Comparison of ENCODE assay signal across 22 cellular contexts in the genomic region with DNA sequence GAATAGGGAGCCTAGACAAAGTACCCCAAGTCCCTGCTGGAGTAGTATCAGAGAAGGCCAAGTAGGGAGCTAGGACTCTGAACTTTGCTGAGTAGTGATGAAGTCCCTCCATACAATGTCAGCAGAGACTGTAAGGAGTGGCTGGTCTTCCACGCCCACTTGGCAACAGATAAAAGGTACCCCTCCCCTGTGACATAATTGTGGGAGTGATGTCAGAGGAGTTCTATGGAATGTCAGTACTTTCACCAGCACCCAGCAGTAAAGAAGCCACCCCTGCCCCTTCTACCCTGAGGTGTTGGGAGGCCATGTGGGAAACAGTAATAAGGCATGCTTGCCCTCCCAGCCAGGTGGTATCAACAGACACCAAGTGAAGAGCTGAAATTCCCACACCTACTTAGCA.
"Had no signal": no experiment of that assay in that cellular context is flagged by ENCODE, and none has a peak within 500 bp of the region (broad histone marks: within the 10 kb centered on the region; RNA-seq: fewer than 3 reads in every experiment).

No MANE protein-coding gene starts in this region.

- H3K4me3 ChIP-seq: gastrocnemius medialis, mucosa of descending colon had no signal

- FAIRE-seq: endometrium, islet of Langerhans, TTC549 had no signal

- H3K27me3 ChIP-seq: gastrocnemius medialis had no signal

- H3K36me3 ChIP-seq: gastrocnemius medialis had no signal

- H3K27ac ChIP-seq: gastrocnemius medialis, parathyroid adenoma had no signal

- DNase-seq: activated CD4-positive, alpha-beta T cell treated with anti-CD3 and anti-CD28 coated beads for 36 hours; activated CD4-positive, alpha-beta T cell treated with anti-CD3 and anti-CD28 coated beads, Interleukin-2, amount 50 U/mL, for 4 hours; activated CD8-positive, alpha-beta memory T cell treated with anti-CD3 and anti-CD28 coated beads, Interleukin-2, amount 50 U/mL, for 48 hours; activated naive CD4-positive, alpha-beta T cell treated with anti-CD3 and anti-CD28 coated beads for 36 hours; activated naive CD8-positive, alpha-beta T cell treated with anti-CD3 and anti-CD28 coated beads, Interleukin-2, amount 10 ng/mL, durations not matched to agents 7 days and 5 days; activated T-cell treated with anti-CD3 and anti-CD28 coated beads, Interleukin-2, amount 50 U/mL, for 48 hours; amniotic stem cell; effector CD4-positive, alpha-beta T cell; erythroblast; gastrocnemius medialis; head of caudate nucleus; left cardiac atrium; mucosa of descending colon; nephron progenitor cell; nucleus accumbens; right cardiac atrium; stimulated activated CD4-positive, alpha-beta T cell treated with anti-CD3 and anti-CD28 coated beads, Interleukin-4, amount 100 ng/mL, for 4 hours; stimulated activated naive CD8-positive, alpha-beta T cell treated with anti-CD3 and anti-CD28 coated beads, Interleukin-15, Interleukin-2, amounts not matched to agents 100 U/mL and 50 U/mL, for 24 hours had no signal
